8 cellular contexts compared by ENCODE assay signal in the genomic region with DNA sequence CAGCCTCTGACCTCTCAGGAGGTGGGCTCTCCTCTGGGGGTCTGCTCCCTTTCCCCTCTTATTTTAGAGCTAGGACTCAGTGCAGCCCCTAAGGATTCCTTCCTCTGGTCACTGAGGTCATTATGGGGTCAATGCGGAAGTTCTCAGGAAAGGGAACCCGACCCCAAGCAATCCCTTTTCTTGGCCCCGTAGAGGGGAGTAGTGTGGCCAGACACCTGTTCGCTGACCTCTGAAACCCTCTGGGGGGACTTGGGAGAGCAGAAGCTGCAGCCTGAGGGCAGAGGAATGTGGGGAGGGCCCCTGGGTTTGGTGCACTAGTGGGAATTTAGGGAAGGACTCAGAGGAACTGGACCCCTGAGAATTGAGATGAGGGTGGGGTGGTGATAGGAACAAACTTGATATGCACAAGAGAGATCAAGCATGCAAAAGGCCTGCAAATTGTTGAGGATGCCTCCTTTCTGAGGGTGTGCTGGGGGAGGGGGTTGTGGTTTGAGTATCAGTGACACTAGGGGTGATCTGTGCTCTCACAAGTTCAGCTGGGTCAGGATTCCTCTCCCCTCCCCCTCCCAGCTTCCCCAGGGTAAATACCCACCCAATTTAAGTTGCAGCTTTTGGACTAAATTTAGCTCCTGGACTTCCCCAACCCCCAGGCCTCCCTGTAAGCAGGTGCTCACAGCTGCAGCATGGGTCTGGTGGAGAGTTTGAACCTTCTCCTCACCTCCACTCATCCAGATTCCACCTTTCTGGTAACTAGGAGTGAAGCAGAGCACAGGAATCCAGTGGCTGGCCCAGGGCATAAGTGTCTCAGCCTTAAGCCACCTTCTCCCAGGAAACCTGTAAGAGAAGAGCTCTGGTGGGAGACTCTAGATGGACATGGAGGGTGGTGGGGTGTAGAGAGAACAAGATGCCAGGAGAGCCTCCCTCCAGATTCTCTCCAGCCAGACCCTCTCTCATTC. TPM values are rescaled to one million over a fixed set of nuclear protein-coding genes. Genes with fewer than 3 reads are reported as not detected.
A peak's percentile ranks its signal among the peaks of the same experiment; 100 is the strongest.
DNase-seq lines count a peak whose midpoint lies in the region; ATAC-seq, FAIRE-seq and TF ChIP-seq lines count a peak whose summit lies in the region.

No MANE protein-coding gene starts in this region.

- H4K91ac ChIP-seq in H1 (replicated peaks; ENCODE audit: insufficient read length, low read length), result peak overlapping the region; percentile 50

- no peak for TF ChIP-seq POLR2A in A549 (IDR thresholded peaks at IDR 0.05; ENCODE audit: low read length)
- TF ChIP-seq POLR2A in H1 (IDR thresholded peaks at IDR 0.05; ENCODE audit: control extremely low read depth in 1 of 2, low read depth in 2 of 2, low read length in 2 of 2), result 0 out of 3 replicates have a peak, but pooled peaks of 1 of the 2 experiments have one; percentile 31
- no peak for TF ChIP-seq POLR2A in ovary (IDR thresholded peaks at IDR 0.05)

- peak overlapping the region; percentile 63; the same call in 1 of the 2 replicates for H2BK15ac ChIP-seq in H1 (ENCODE audit: low read length)

- peaks cover 0 to 2% of the 10 kb centered on the region in 2 experiments for H4K20me1 ChIP-seq in H1 (replicated peaks in 1 of 2; ENCODE audit: control insufficient read depth in 1 of 2, insufficient read depth in 2 of 2, low read length in 2 of 2)

- intact Hi-C loops in ovary (cut with DNase I), result loop anchor here in 3 of 4 donors (2.0 to 5.0 kb wide), 4 partner anchors 16 to 410 kb away; a partner anchor contains a TSS

- WGBS in A549 (ENCODE audit: missing lambda C conversion rate), result 29% methylated on average over 4 of the region's 4 CpGs
- WGBS in H1 (ENCODE audit: extremely low coverage in 1 of 2, insufficient coverage in 1 of 2, insufficient read length in 1 of 2, insufficient replicate concordance in 2 of 2, low coverage in 1 of 2, low lambda C conversion rate in 2 of 2, missing lambda C conversion rate in 1 of 2), 2 experiments, result 5% methylated on average over 4 of the region's 4 CpGs; no CpG with 5 or more reads in 1 of the 2 experiments
- WGBS in ovary, 3 donors, result 8 to 14% (median 13%) methylated on average over 4 of the region's 4 CpGs

- H2BK5ac ChIP-seq in H1 (ENCODE audit: low read depth, low read length), result peak overlapping the region; percentile 97

- ATAC-seq in A549, result no peak
- peak; percentile 39 for ATAC-seq in GM19324 (IDR thresholded peaks at IDR 0.05; ENCODE audit: low FRiP score, unreplicated experiment)
- peak; percentile 38 for ATAC-seq in HG03439 (IDR thresholded peaks at IDR 0.05; ENCODE audit: unreplicated experiment)

- H4K8ac ChIP-seq in H1 (ENCODE audit: extremely low read depth, insufficient read depth, low read length), result peak overlapping the region; percentile 77

- FAIRE-seq in A549 (lab: Jason Lieb, UNC), result no peak
- FAIRE-seq in H1 (lab: Jason Lieb, UNC), result no peak

- peak overlapping the region; percentile 78; the same call in 1 of the 2 replicates for H2BK20ac ChIP-seq in H1 (ENCODE audit: low read length)

- TF ChIP-seq EP300 in A549 (IDR thresholded peaks at IDR 0.05), result no peak
- peak in 1 of 2 experiments; percentile 12; a peak in 1 of 3 replicates for TF ChIP-seq EP300 in H1 (IDR thresholded peaks at IDR 0.05; ENCODE audit: borderline replicate concordance in 1 of 2, low read depth in 2 of 2, low read length in 2 of 2)
- TF ChIP-seq EP300 in ovary (IDR thresholded peaks at IDR 0.05), result no peak

- no peak for TF ChIP-seq RAD21 in A549 (conservative IDR thresholded peaks at IDR 0.05 in 1 of 2, IDR thresholded peaks at IDR 0.05 in 1 of 2)
- TF ChIP-seq RAD21 in H1 (IDR thresholded peaks at IDR 0.05 in 1 of 2, conservative IDR thresholded peaks at IDR 0.05 in 1 of 2; ENCODE audit: low read depth in 2 of 2, low read length in 2 of 2), result no peak

- H3K4me1 ChIP-seq in A549 (peaks cover 61% of the 10 kb centered on the region), H1 (replicated peaks in 1 of 4; ENCODE audit: control insufficient read depth in 3 of 4, insufficient read depth in 4 of 4, low read length in 3 of 4) (peaks cover 18 to 34% (median 25%) of the 10 kb centered on the region in 4 experiments), ovary (ENCODE audit: insufficient read depth) (peaks cover 50% of the 10 kb centered on the region)

- no peak for TF ChIP-seq CTCF in A549 (IDR thresholded peaks at IDR 0.05)
- no peak for TF ChIP-seq CTCF in H1 (IDR thresholded peaks at IDR 0.05; ENCODE audit: control extremely low read depth in 1 of 3, insufficient read depth in 1 of 3, low read depth in 1 of 3, low read length in 3 of 3)
- no peak for TF ChIP-seq CTCF in ovary (IDR thresholded peaks at IDR 0.05)

- no peak overlapping the region for H3K56ac ChIP-seq in H1 (replicated peaks; ENCODE audit: insufficient read length, low read depth, low read length)

- no peak overlapping the region; the same call in 1 of the 2 replicates for H2AK5ac ChIP-seq in H1 (ENCODE audit: low read depth, low read length)

- H3K36me3 ChIP-seq in H1 (ENCODE audit: control insufficient read depth in 2 of 4, insufficient read depth in 4 of 4, low read length in 3 of 4), result no peaks in the 10 kb centered on the region
- no peaks in the 10 kb centered on the region for H3K36me3 ChIP-seq in ovary

- H3K9ac ChIP-seq in H1 (replicated peaks in 1 of 4; ENCODE audit: extremely low read depth in 1 of 4, low read depth in 3 of 4, low read length in 3 of 4), result peak overlapping the region in 3 of 4 experiments; percentile 53 to 78 (median 60); a peak in 6 of 7 replicates

- peaks cover 5 to 48% of the 10 kb centered on the region in 2 experiments; a peak in 3 of 4 replicates for H3K79me2 ChIP-seq in H1 (ENCODE audit: control insufficient read depth in 1 of 2, insufficient read depth in 2 of 2, low read length in 2 of 2)

- peak overlapping the region; percentile 95 for H2BK12ac ChIP-seq in H1 (ENCODE audit: low read depth, low read length)

- no peaks in the 10 kb centered on the region for H3K79me1 ChIP-seq in H1 (ENCODE audit: low read depth, low read length)

- H2AFZ ChIP-seq in H1 (ENCODE audit: low read length), result no peak overlapping the region

- no peak overlapping the region for H3K14ac ChIP-seq in H1 (ENCODE audit: insufficient read length)

- DNase-seq in A549 (ENCODE audit: low read depth in 1 of 2, low spot score in 1 of 2) (no peak), H1 (ENCODE audit: low read depth in 1 of 2, low spot score in 2 of 2) (no peak), ovary (peak in 4 of 5 donors; percentile 38 to 61 (median 50)), SIG-M5 (lab: John Stamatoyannopoulos, UW) (no peak), GM03348 (ENCODE audit: low spot score) (no peak)
- DNase-seq in activated CD4-positive, alpha-beta T cell treated with anti-CD3 and anti-CD28 coated beads for 4 hours, result peak; percentile 62 to 70

- peak overlapping the region; percentile 93 for H3K18ac ChIP-seq in H1 (ENCODE audit: extremely low read depth, low read length)

- H3K4me3 ChIP-seq in A549, result peak overlapping the region; percentile 11; the same call in 2 of the 3 replicates
- peak overlapping the region; percentile 42 to 79 (median 70); a peak in 7 of 8 replicates for H3K4me3 ChIP-seq in H1 (ENCODE audit: extremely low read depth in 1 of 4, insufficient read depth in 2 of 4, low read depth in 3 of 4, low read length in 4 of 4)
- peak overlapping the region; percentile 56 for H3K4me3 ChIP-seq in ovary

- H3K27me3 ChIP-seq in H1 (replicated peaks in 1 of 4; ENCODE audit: control insufficient read depth in 3 of 4, extremely low read depth in 1 of 4, insufficient read depth in 3 of 4, low read length in 3 of 4), result no peaks in the 10 kb centered on the region
- H3K27me3 ChIP-seq in ovary, result no peaks in the 10 kb centered on the region

- H4K5ac ChIP-seq in H1 (ENCODE audit: insufficient read length, low read depth, low read length), result peak overlapping the region; percentile 73

- peak overlapping the region; percentile 97 to 99 for H3K27ac ChIP-seq in A549
- peak overlapping the region; percentile 88 for H3K27ac ChIP-seq in H1 (ENCODE audit: low read depth, low read length)
- H3K27ac ChIP-seq in ovary, result peak overlapping the region; percentile 96 to 99

- POLR2A ChIA-PET in A549 (lab: Yijun Ruan, JAX), result interaction anchor here (0.5 to 7.6 kb wide), 13 partner anchors 7 to 716 kb away, joined by 3 to 201 read pairs (median 7); a partner anchor contains a TSS
- POLR2A ChIA-PET in H1 (lab: Charles Lee; ENCODE audit: partially characterized antibody), result interaction anchor here (0.6 to 43.7 kb wide), 7 partner anchors 12 to 450 kb away, joined by 4 to 1380 read pairs (median 13); a partner anchor contains a TSS

- peak overlapping the region; percentile 41 for H3K4ac ChIP-seq in H1 (replicated peaks; ENCODE audit: insufficient read length, low read depth, low read length)

- H3K4me2 ChIP-seq in A549 (peak overlapping the region; percentile 96), H1 (ENCODE audit: insufficient read depth in 1 of 2, low read depth in 2 of 2, low read length in 2 of 2) (peak overlapping the region; percentile 85 to 95)

- peaks cover 7% of the 10 kb centered on the region for H3K23me2 ChIP-seq in H1 (ENCODE audit: low read depth, low read length)

- H3K23ac ChIP-seq in H1 (ENCODE audit: insufficient read length), result no peak overlapping the region

- H3K9me3 ChIP-seq in A549, result no peaks in the 10 kb centered on the region
- H3K9me3 ChIP-seq in H1 (ENCODE audit: insufficient read depth in 2 of 2, low read depth in 1 of 2, low read length in 1 of 2), result no peaks in the 10 kb centered on the region
- no peaks in the 10 kb centered on the region for H3K9me3 ChIP-seq in ovary

- CTCF ChIA-PET in A549 (lab: Yijun Ruan, JAX), result interaction anchor here (0.7 to 11.6 kb wide), 15 partner anchors 9 to 360 kb away, joined by 3 to 210 read pairs (median 18); a partner anchor contains a TSS
- CTCF ChIA-PET in H1 (lab: Charles Lee; ENCODE audit: partially characterized antibody), result interaction anchor here (0.6 to 13.7 kb wide), 8 partner anchors 9 to 52 kb away, joined by 3 to 210 read pairs (median 15); a partner anchor contains a TSS

- no peak overlapping the region for H2BK120ac ChIP-seq in H1 (replicated peaks; ENCODE audit: low read depth, low read length)

RNA-seq across cellular contexts. Expression of a gene that starts 13.5 kb away (rescaled TPM):
- polyA plus RNA-seq in A549 (2011; rRNA removed), result 1.3 and 1.8 TPM in 2 replicates
- 3.1 and 3.6 TPM in 2 replicates for polyA plus RNA-seq in A549 (2012; cell fraction: cytosol; rRNA removed)
- polyA plus RNA-seq in A549 (2012; cell fraction: nucleus; rRNA removed), result 15.6 and 15.8 TPM in 2 replicates
- polyA plus RNA-seq in A549 (2017; fragmentation: RNase III; extraction: RNeasy Plus Mini Kit Qiagen cat#74134 plus additional on column Dnase treatment), result 1.3 to 2.0 TPM (median 1.5 TPM) in 3 replicates
- polyA minus RNA-seq in A549 (2011; rRNA and poly(A)+ RNA removed), result 0.54 and 1.2 TPM in 2 replicates
- total RNA-seq in H1 (2021; fragmentation: NEBNext Ultra II Directional; extraction: Animal tissue kit (Norgen Biotek cat#: 25700)), result 5.3 and 5.4 TPM in 2 replicates
- polyA plus RNA-seq in H1 (2011; rRNA removed), result 4.2 and 5.9 TPM in 2 replicates
- polyA plus RNA-seq in H1 (2011; cell fraction: cytosol; rRNA removed), result 3.1 TPM
- 26.7 TPM for polyA plus RNA-seq in H1 (2011; cell fraction: nucleus; rRNA removed)
- polyA plus RNA-seq in H1 (2012, experiment 1 of 2), result 4.9 to 7.2 TPM (median 6.7 TPM) in 4 replicates
- polyA plus RNA-seq in H1 (2012, experiment 2 of 2), result 3.8 TPM
- 9.2 TPM for polyA plus RNA-seq in H1 (2013, experiment 1 of 2)
- 8.1 TPM for polyA plus RNA-seq in H1 (2013, experiment 2 of 2)
- 0.73 and 0.85 TPM in 2 replicates for polyA minus RNA-seq in H1 (2011; rRNA and poly(A)+ RNA removed)
- polyA minus RNA-seq in H1 (2011; cell fraction: cytosol; rRNA and poly(A)+ RNA removed), result 2.6 TPM
- polyA minus RNA-seq in H1 (2011; cell fraction: nucleus; rRNA and poly(A)+ RNA removed), result 3.5 TPM
- total RNA-seq in ovary, result 10 to 100 TPM; 11.6 to 86.6 (median 22.5) TPM
- polyA plus RNA-seq in ovary, result 10 to 100 TPM in 1 of 2 donors, 1 to 10 TPM in 1; 8.8 to 12.1 TPM

RNA-seq across cellular contexts. Expression of a gene that starts 16.7 kb away (rescaled TPM):
- polyA plus RNA-seq in A549 (2011; rRNA removed) (145 and 202 TPM in 2 replicates), A549 (2017; fragmentation: RNase III; extraction: RNeasy Plus Mini Kit Qiagen cat#74134 plus additional on column Dnase treatment) (77.5 to 80.0 TPM (median 78.6 TPM) in 3 replicates), H1 (2011; rRNA removed) (57.5 and 61.1 TPM in 2 replicates), ovary (100 to 1,000 TPM in 1 of 2 donors, 10 to 100 TPM in 1; 74.2 to 209 TPM)
- 54.2 and 63.4 TPM in 2 replicates for polyA plus RNA-seq in A549 (2012; cell fraction: cytosol; rRNA removed)
- polyA plus RNA-seq in A549 (2012; cell fraction: nucleus; rRNA removed), result 178 and 186 TPM in 2 replicates
- polyA minus RNA-seq in A549 (2011; rRNA and poly(A)+ RNA removed), result 144 and 151 TPM in 2 replicates
- 196 and 218 TPM in 2 replicates for total RNA-seq in H1 (2021; fragmentation: NEBNext Ultra II Directional; extraction: Animal tissue kit (Norgen Biotek cat#: 25700))
- 78.4 TPM for polyA plus RNA-seq in H1 (2011; cell fraction: cytosol; rRNA removed)
- polyA plus RNA-seq in H1 (2011; cell fraction: nucleus; rRNA removed), result 85.5 TPM
- 93.2 to 159 TPM (median 119 TPM) in 4 replicates for polyA plus RNA-seq in H1 (2012, experiment 1 of 2)
- polyA plus RNA-seq in H1 (2012, experiment 2 of 2), result 18.8 TPM
- 116 TPM for polyA plus RNA-seq in H1 (2013, experiment 1 of 2)
- polyA plus RNA-seq in H1 (2013, experiment 2 of 2), result 123 TPM
- polyA minus RNA-seq in H1 (2011; rRNA and poly(A)+ RNA removed), result 104 and 119 TPM in 2 replicates
- polyA minus RNA-seq in H1 (2011; cell fraction: cytosol; rRNA and poly(A)+ RNA removed), result 98.4 TPM
- 171 TPM for polyA minus RNA-seq in H1 (2011; cell fraction: nucleus; rRNA and poly(A)+ RNA removed)
- total RNA-seq in ovary, result 100 to 1,000 TPM in 6 of 7 donors, 10 to 100 TPM in 1; 91.1 to 280 (median 145) TPM

RNA-seq across cellular contexts. Expression of a gene that starts 47.1 kb away (rescaled TPM):
- polyA plus RNA-seq in A549 (2011; rRNA removed), result 0.36 TPM in 1 of 2 replicates, not detected in the other
- polyA plus RNA-seq in A549 (2012; cell fraction: cytosol; rRNA removed), result 0.09 and 0.25 TPM in 2 replicates
- polyA plus RNA-seq in A549 (2012; cell fraction: nucleus; rRNA removed), result 0.12 TPM in 1 of 2 replicates, not detected in the other
- 0.28 to 0.80 TPM (median 0.74 TPM) in 3 replicates for polyA plus RNA-seq in A549 (2017; fragmentation: RNase III; extraction: RNeasy Plus Mini Kit Qiagen cat#74134 plus additional on column Dnase treatment)
- polyA minus RNA-seq in A549 (2011; rRNA and poly(A)+ RNA removed), result not detected in 2 replicates
- total RNA-seq in H1 (2021; fragmentation: NEBNext Ultra II Directional; extraction: Animal tissue kit (Norgen Biotek cat#: 25700)), result 1.1 TPM in 1 of 2 replicates, not detected in the other
- polyA plus RNA-seq in H1 (2011; rRNA removed), result not detected in 2 replicates
- 0.19 TPM for polyA plus RNA-seq in H1 (2011; cell fraction: cytosol; rRNA removed)
- polyA plus RNA-seq in H1 (2011; cell fraction: nucleus; rRNA removed), result not detected
- polyA plus RNA-seq in H1 (2012, experiment 1 of 2), result 0.36 to 1.0 TPM (median 0.75 TPM) in 4 replicates
- polyA plus RNA-seq in H1 (2012, experiment 2 of 2), result not detected
- 0.45 TPM for polyA plus RNA-seq in H1 (2013, experiment 1 of 2)
- polyA plus RNA-seq in H1 (2013, experiment 2 of 2), result 0.11 TPM
- 0.57 TPM in 1 of 2 replicates, not detected in the other for polyA minus RNA-seq in H1 (2011; rRNA and poly(A)+ RNA removed)
- polyA minus RNA-seq in H1 (2011; cell fraction: cytosol; rRNA and poly(A)+ RNA removed), result not detected
- polyA minus RNA-seq in H1 (2011; cell fraction: nucleus; rRNA and poly(A)+ RNA removed), result not detected
- 1 to 10 TPM in 1 of 7 donors, under 1 TPM in 2, not detected in 4; 0.69 to 1.7 (median 0.86) TPM for total RNA-seq in ovary
- under 1 TPM in 1 of 2 donors, not detected in 1; 0.51 TPM for polyA plus RNA-seq in ovary

RNA-seq across cellular contexts. Expression of a gene that starts 54.8 kb away (rescaled TPM):
- polyA plus RNA-seq in A549 (2011; rRNA removed) (0.88 and 1.1 TPM in 2 replicates), A549 (2017; fragmentation: RNase III; extraction: RNeasy Plus Mini Kit Qiagen cat#74134 plus additional on column Dnase treatment) (0.77 to 1.0 TPM (median 1.0 TPM) in 3 replicates), H1 (2011; rRNA removed) (0.98 and 1.1 TPM in 2 replicates), ovary (10 to 100 TPM in 1 of 2 donors, 1 to 10 TPM in 1; 4.3 to 16.7 TPM)
- 0.91 and 0.96 TPM in 2 replicates for polyA plus RNA-seq in A549 (2012; cell fraction: cytosol; rRNA removed)
- 3.9 and 4.1 TPM in 2 replicates for polyA plus RNA-seq in A549 (2012; cell fraction: nucleus; rRNA removed)
- polyA minus RNA-seq in A549 (2011; rRNA and poly(A)+ RNA removed), result 0.97 and 1.2 TPM in 2 replicates
- 0.73 and 0.95 TPM in 2 replicates for total RNA-seq in H1 (2021; fragmentation: NEBNext Ultra II Directional; extraction: Animal tissue kit (Norgen Biotek cat#: 25700))
- polyA plus RNA-seq in H1 (2011; cell fraction: cytosol; rRNA removed), result 1.0 TPM
- 5.8 TPM for polyA plus RNA-seq in H1 (2011; cell fraction: nucleus; rRNA removed)
- polyA plus RNA-seq in H1 (2012, experiment 1 of 2), result 0.83 to 1.3 TPM (median 1.2 TPM) in 4 replicates
- polyA plus RNA-seq in H1 (2012, experiment 2 of 2), result 0.63 TPM
- 0.81 TPM for polyA plus RNA-seq in H1 (2013, experiment 1 of 2)
- polyA plus RNA-seq in H1 (2013, experiment 2 of 2), result 0.87 TPM
- polyA minus RNA-seq in H1 (2011; rRNA and poly(A)+ RNA removed), result 0.32 and 0.37 TPM in 2 replicates
- polyA minus RNA-seq in H1 (2011; cell fraction: cytosol; rRNA and poly(A)+ RNA removed), result not detected
- 1.7 TPM for polyA minus RNA-seq in H1 (2011; cell fraction: nucleus; rRNA and poly(A)+ RNA removed)
- total RNA-seq in ovary, result 10 to 100 TPM in 1 of 7 donors, 1 to 10 TPM in 6; 1.8 to 11.0 (median 6.2) TPM

Comparison
In these comparisons a context has a peak if more than half of its experiments do, and no peak if none do; other contexts are left out.
1. ATAC-seq: peak in GM19324 (single experiment) and HG03439 (single experiment); none in A549 (0 of 2).
2. DNase-seq: peak in activated CD4-positive, alpha-beta T cell treated with anti-CD3 and anti-CD28 coated beads for 4 hours (2 of 2) and ovary (4 of 5); none in A549 (0 of 2), H1 (0 of 2), SIG-M5 (single experiment) and GM03348 (single experiment).
3. H3K4me3 ChIP-seq: peak in every context shown above with its lines; median percentile 70 in H1; 56 in ovary; 11 in A549.
4. Peak in every context shown above with its lines, with median percentiles within 50 percentile points of each other: H3K27ac ChIP-seq.